Comparison of ENCODE assay signal across 8 cellular contexts in genomic region chr1:110407260-110408210, GRCh38. TPM values are rescaled to one million over a fixed set of nuclear protein-coding genes. Genes with fewer than 3 reads are reported as not detected.
DNase-seq lines count a peak whose midpoint lies in the region; ATAC-seq and TF ChIP-seq lines count a peak whose summit lies in the region.

TSS of gene LAMTOR5 (minus strand) at chr1:110407694. CDS start at chr1:110407620, 74 bp downstream.

- H3K36me3 Mint-ChIP-seq in activated naive CD8-positive, alpha-beta T cell treated with anti-CD3 and anti-CD28 coated beads for 36 hours, result peaks cover 8% of the 10 kb centered on the region
- H3K36me3 Mint-ChIP-seq in glutamatergic neuron (ENCODE audit: unreplicated experiment), result no peaks in the 10 kb centered on the region

- H3K9me3 Mint-ChIP-seq in activated naive CD8-positive, alpha-beta T cell treated with anti-CD3 and anti-CD28 coated beads for 36 hours, result no peaks in the 10 kb centered on the region
- peaks cover 3% of the 10 kb centered on the region for H3K9me3 Mint-ChIP-seq in glutamatergic neuron (ENCODE audit: unreplicated experiment)

- H3K36me3 ChIP-seq in osteoblast (ENCODE audit: insufficient read depth, low read length), result peaks cover 24% of the 10 kb centered on the region
- peaks cover 15% of the 10 kb centered on the region for H3K36me3 ChIP-seq in thoracic aorta

- H3K27ac ChIP-seq in osteoblast (ENCODE audit: low read depth, low read length) (peak within 1 kb of the TSS; percentile 90), thoracic aorta (peak within 1 kb of the TSS; percentile 82 to 94)

- H3K4me1 Mint-ChIP-seq in activated naive CD8-positive, alpha-beta T cell treated with anti-CD3 and anti-CD28 coated beads for 36 hours, result peaks cover 8% of the 10 kb centered on the region
- peaks cover 2% of the 10 kb centered on the region for H3K4me1 Mint-ChIP-seq in glutamatergic neuron (ENCODE audit: low read depth, unreplicated experiment)

- H3K27ac Mint-ChIP-seq in activated naive CD8-positive, alpha-beta T cell treated with anti-CD3 and anti-CD28 coated beads for 36 hours, result peak within 1 kb of the TSS; percentile 100
- H3K27ac Mint-ChIP-seq in glutamatergic neuron (ENCODE audit: unreplicated experiment), result peak within 1 kb of the TSS; percentile 96

- peaks cover 13% of the 10 kb centered on the region for H3K4me1 ChIP-seq in osteoblast (ENCODE audit: insufficient read depth, low read length)
- H3K4me1 ChIP-seq in thoracic aorta (ENCODE audit: control insufficient read depth in 1 of 2, low read depth in 2 of 2), result peaks cover 7 to 25% of the 10 kb centered on the region in 2 donors

- peak; percentile 82 for ATAC-seq in HG02571 (IDR thresholded peaks at IDR 0.05; ENCODE audit: unreplicated experiment)
- ATAC-seq in thoracic aorta (ENCODE audit: insufficient number of reproducible peaks, low FRiP score, low read depth), result peak; percentile 93

- TF ChIP-seq CTCF in GM10266 (IDR thresholded peaks at IDR 0.05; ENCODE audit: control insufficient read depth, insufficient read depth, low read depth, missing control alignments) (peak; percentile 20), glutamatergic neuron (IDR thresholded peaks at IDR 0.05; ENCODE audit: partially characterized antibody, unreplicated experiment) (no peak), osteoblast (IDR thresholded peaks at IDR 0.05; ENCODE audit: extremely low read depth, low read depth, low read length) (no peak), thoracic aorta (IDR thresholded peaks at IDR 0.05) (no peak)

- DNase-seq in GM10266 (ENCODE audit: extremely low spot score) (peak; percentile 84), NCI-H1092 (lab: John Stamatoyannopoulos, UW) (peak; percentile 85), SKM-1 treated with dmso at 0.1 percent for 144 hours (lab: John Stamatoyannopoulos, UW; ENCODE audit: unreplicated experiment) (peak; percentile 85), glutamatergic neuron (peak; percentile 95), osteoblast (ENCODE audit: insufficient read length, low spot score, missing footprints) (peak; percentile 93), thoracic aorta (ENCODE audit: low spot score) (peak; percentile 80)
- DNase-seq in activated naive CD8-positive, alpha-beta T cell treated with anti-CD3 and anti-CD28 coated beads for 36 hours, result peak; percentile 91

- no peaks in the 10 kb centered on the region for H3K27me3 ChIP-seq in osteoblast (ENCODE audit: insufficient read depth, low read length)
- no peaks in the 10 kb centered on the region for H3K27me3 ChIP-seq in thoracic aorta (replicated peaks; ENCODE audit: insufficient read depth)

- H3K9me3 ChIP-seq in osteoblast (ENCODE audit: low read depth, low read length) (no peaks in the 10 kb centered on the region), thoracic aorta (no peaks in the 10 kb centered on the region)

- H3K4me3 ChIP-seq in osteoblast (ENCODE audit: insufficient read depth, low read length) (peak within 1 kb of the TSS; percentile 95), thoracic aorta (peak within 1 kb of the TSS; percentile 96)

- peak within 1 kb of the TSS; percentile 95 for H2AFZ ChIP-seq in osteoblast (ENCODE audit: low read length)

- H3K4me2 ChIP-seq in osteoblast (ENCODE audit: insufficient read depth, low read length), result peak within 1 kb of the TSS; percentile 95

- H4K20me1 ChIP-seq in osteoblast (ENCODE audit: insufficient read depth, low read length), result peaks cover 2% of the 10 kb centered on the region

- peaks cover 25% of the 10 kb centered on the region for H3K79me2 ChIP-seq in osteoblast (ENCODE audit: insufficient read depth, low read length)

- peak within 1 kb of the TSS; percentile 100 for H3K4me3 Mint-ChIP-seq in activated naive CD8-positive, alpha-beta T cell treated with anti-CD3 and anti-CD28 coated beads for 36 hours
- peak within 1 kb of the TSS; percentile 99 for H3K4me3 Mint-ChIP-seq in glutamatergic neuron (ENCODE audit: unreplicated experiment)

- H3K27me3 Mint-ChIP-seq in activated naive CD8-positive, alpha-beta T cell treated with anti-CD3 and anti-CD28 coated beads for 36 hours, result no peaks in the 10 kb centered on the region
- no peaks in the 10 kb centered on the region for H3K27me3 Mint-ChIP-seq in glutamatergic neuron (ENCODE audit: unreplicated experiment)

RNA-seq across cellular contexts. Expression of gene LAMTOR5, which starts in this region (rescaled TPM):
- 100 to 1,000 TPM; 170 to 173 TPM for total RNA-seq in activated naive CD8-positive, alpha-beta T cell treated with anti-CD3 and anti-CD28 coated beads for 36 hours
- total RNA-seq in glutamatergic neuron (ENCODE audit: unreplicated experiment) (135 TPM), osteoblast (38.4 and 41.3 TPM in 2 replicates), thoracic aorta (10 to 100 TPM; 76.6 to 95.2 TPM)

Comparison
In these comparisons a context has a peak if more than half of its experiments do, and no peak if none do; other contexts are left out.
1. Peak in every context shown above with its lines: DNase-seq, ATAC-seq, H3K4me3 ChIP-seq and H3K27ac ChIP-seq.